17 cellular contexts compared by ENCODE assay signal in genomic region chr2:129255610-129256313, GRCh38.
"Had no signal": no experiment of that assay in that cellular context is flagged by ENCODE, and none has a peak within 500 bp of the region (broad histone marks: within the 10 kb centered on the region; RNA-seq: fewer than 3 reads in every experiment).

No MANE protein-coding gene starts in this region.

- H3K27ac Mint-ChIP-seq: activated naive CD4-positive, alpha-beta T cell treated with anti-CD3 and anti-CD28 coated beads for 36 hours; activated T-helper 2 cell treated with anti-CD3 and anti-CD28 coated beads, Interferon-gamma antibody, Interleukin-2, Interleukin-4, amounts not matched to agents 10 μg/mL and 5 μg/mL and 100 μg/mL, durations not matched to agents 14 hours and 24 hours and 36 hours; natural killer cell; stimulated activated naive B cell treated with anti-CD40 and anti-IgM and Interleukin-4, amounts not matched to agents 10 μg/mL and 1 μg/mL and 100 μg/mL, for 72 hours; T-cell had no signal

- ATAC-seq: left cardiac atrium; natural killer cell; sciatic nerve; SK-N-SH treated with all-trans-retinoic acid at 6 μM for 48 hours; stimulated activated naive B cell treated with anti-CD40 and anti-IgM and Interleukin-4, amounts not matched to agents 10 μg/mL and 1 μg/mL and 100 μg/mL, for 72 hours had no signal

- H3K9me3 ChIP-seq: thyroid gland had no signal

- H3K36me3 ChIP-seq: adrenal gland, thyroid gland had no signal

- H3K27me3 ChIP-seq: adrenal gland, hepatocyte, thyroid gland had no signal

- H3K27ac ChIP-seq: adrenal gland, hepatocyte, thyroid gland had no signal

- H3K27me3 Mint-ChIP-seq: T-cell had no signal

- H3K4me1 Mint-ChIP-seq: natural killer cell; stimulated activated naive B cell treated with anti-CD40 and anti-IgM and Interleukin-4, amounts not matched to agents 10 μg/mL and 1 μg/mL and 100 μg/mL, for 72 hours; T-cell had no signal

- H3K4me1 ChIP-seq: adrenal gland, thyroid gland had no signal

- H3K4me3 ChIP-seq: adrenal gland, hepatocyte, smooth muscle cell, thyroid gland had no signal

- H3K4me3 Mint-ChIP-seq: activated naive CD4-positive, alpha-beta T cell treated with anti-CD3 and anti-CD28 coated beads for 36 hours; natural killer cell; stimulated activated naive B cell treated with anti-CD40 and anti-IgM and Interleukin-4, amounts not matched to agents 10 μg/mL and 1 μg/mL and 100 μg/mL, for 72 hours; T-cell had no signal

- H3K36me3 Mint-ChIP-seq: natural killer cell; stimulated activated naive B cell treated with anti-CD40 and anti-IgM and Interleukin-4, amounts not matched to agents 10 μg/mL and 1 μg/mL and 100 μg/mL, for 72 hours; T-cell had no signal

- DNase-seq: activated CD4-positive, alpha-beta T cell treated with anti-CD3 and anti-CD28 coated beads, Interleukin-2, amount 50 U/mL, for 1 hour; activated CD4-positive, CD25-positive, alpha-beta regulatory T cell; activated naive CD4-positive, alpha-beta T cell treated with anti-CD3 and anti-CD28 coated beads for 36 hours; adrenal gland; effector CD4-positive, alpha-beta T cell; foreskin fibroblast; left cardiac atrium; natural killer cell; stimulated activated CD4-positive, alpha-beta T cell treated with anti-CD3 and anti-CD28 coated beads, Interleukin-4, amount 100 ng/mL, for 4 hours; stimulated activated naive B cell treated with anti-CD40 and anti-IgM and Interleukin-4, amounts not matched to agents 10 μg/mL and 1 μg/mL and 100 μg/mL, for 72 hours; T-cell; thyroid gland had no signal
